In the genomic region with DNA sequence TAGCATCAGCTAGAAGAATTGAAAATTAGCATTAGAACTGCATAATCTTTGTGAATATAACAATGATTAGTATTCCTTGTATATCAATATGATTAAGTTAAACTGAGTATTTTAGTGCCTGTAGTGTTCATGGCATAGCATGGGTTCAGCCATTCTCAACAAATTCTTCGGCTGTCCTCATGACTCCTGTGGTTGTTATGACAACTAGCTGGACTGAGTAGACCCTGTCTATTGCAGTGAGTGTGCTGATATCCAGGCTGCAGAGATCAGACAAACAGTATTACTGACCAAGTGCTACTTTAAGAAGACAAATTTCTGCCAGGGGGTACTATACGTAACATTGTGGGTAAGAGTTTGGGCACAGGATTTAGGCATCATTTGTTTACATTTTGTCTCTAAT, we compare ENCODE assay signal across 19 cellular contexts.
"Had no signal": no experiment of that assay in that cellular context is flagged by ENCODE, and none has a peak within 500 bp of the region (broad histone marks: within the 10 kb centered on the region; RNA-seq: fewer than 3 reads in every experiment).

No MANE protein-coding gene starts in this region.

- H3K27me3 ChIP-seq: right atrium auricular region, stomach, transverse colon had no signal

- FAIRE-seq: islet of Langerhans, small intestine, urothelium cell line had no signal

- DNase-seq: effector CD4-positive, alpha-beta T cell; foreskin melanocyte; head of caudate nucleus; hippocampal formation; kidney glomerular epithelial cell; mammary epithelial cell; naive thymus-derived CD4-positive, alpha-beta T cell; nephron progenitor cell; stimulated activated CD4-positive, alpha-beta T cell treated with anti-CD3 and anti-CD28 coated beads, Interleukin-12 subunit alpha, Interleukin-12 subunit beta, amount 100 ng/mL, for 4 hours; stimulated activated naive CD4-positive, alpha-beta T cell; stomach; substantia nigra; transverse colon had no signal

- H3K4me1 Mint-ChIP-seq: naive thymus-derived CD4-positive, alpha-beta T cell; nephron progenitor cell had no signal

- ATAC-seq: naive thymus-derived CD4-positive, alpha-beta T cell had no signal

- H3K27ac ChIP-seq: coronary artery, right atrium auricular region, stomach, thoracic aorta, transverse colon had no signal

- H3K4me3 ChIP-seq: coronary artery, right atrium auricular region, stomach, thoracic aorta, transverse colon had no signal

- H3K27ac Mint-ChIP-seq: naive thymus-derived CD4-positive, alpha-beta T cell; nephron progenitor cell had no signal

- H3K36me3 ChIP-seq: right atrium auricular region, stomach, thoracic aorta, transverse colon had no signal

- H3K4me3 Mint-ChIP-seq: naive thymus-derived CD4-positive, alpha-beta T cell; nephron progenitor cell had no signal

- H3K4me1 ChIP-seq: stomach, transverse colon had no signal
